ENCODE assay signal across 28 cellular contexts in genomic region chr20:35643045-35643444, GRCh38. TPM values are rescaled to one million over a fixed set of nuclear protein-coding genes. Genes with fewer than 3 reads are reported as not detected.
DNase-seq lines count a peak whose midpoint lies in the region; ATAC-seq and TF ChIP-seq lines count a peak whose summit lies in the region.
"Had no signal": no experiment of that assay in that cellular context is flagged by ENCODE, and none has a peak within 500 bp of the region (broad histone marks: within the 10 kb centered on the region; RNA-seq: fewer than 3 reads in every experiment).

No MANE protein-coding gene starts in this region.

- no peaks in the 10 kb centered on the region for H3K9me3 Mint-ChIP-seq in CD4-positive, alpha-beta memory T cell
- no peaks in the 10 kb centered on the region for H3K9me3 Mint-ChIP-seq in activated CD8-positive, alpha-beta T cell treated with anti-CD3 and anti-CD28 coated beads for 36 hours
- no peaks in the 10 kb centered on the region for H3K9me3 Mint-ChIP-seq in memory B cell
- H3K9me3 Mint-ChIP-seq: activated CD4-positive, alpha-beta T cell treated with anti-CD3 and anti-CD28 coated beads, Interleukin-2, amount 10 ng/mL, durations not matched to agents 24 days and 14 days; activated T-helper 1 cell treated with anti-CD3 and anti-CD28 coated beads, Interleukin-12 subunit alpha, Interleukin-12 subunit beta, Interleukin-2, Interleukin-4 antibody, amounts not matched to agents 30 ng/mL and 10 ng/mL and 1 ng/mL, durations not matched to agents 14 hours and 24 hours and 36 hours; brain; stimulated activated naive CD8-positive, alpha-beta T cell treated with anti-CD3 and anti-CD28 coated beads, Interleukin-15, amount 100 ng/mL, for 72 hours had no signal

- no peak for ATAC-seq in activated CD8-positive, alpha-beta T cell treated with anti-CD3 and anti-CD28 coated beads for 36 hours
- ATAC-seq in memory B cell (ENCODE audit: low read depth) = no peak
- no peak for ATAC-seq in GM18498 (IDR thresholded peaks at IDR 0.05; ENCODE audit: unreplicated experiment)
- ATAC-seq: GM12878; HCT116; mucosa of descending colon; stimulated activated naive CD8-positive, alpha-beta T cell treated with anti-CD3 and anti-CD28 coated beads, Interleukin-15, amount 100 ng/mL, for 72 hours had no signal

- H3K36me3 Mint-ChIP-seq in CD4-positive, alpha-beta memory T cell = peaks cover 0 to 14% of the 10 kb centered on the region in 2 donors
- H3K36me3 Mint-ChIP-seq in activated CD8-positive, alpha-beta T cell treated with anti-CD3 and anti-CD28 coated beads for 36 hours (ENCODE audit: low read depth) = peaks cover 25% of the 10 kb centered on the region
- peaks cover 5% of the 10 kb centered on the region for H3K36me3 Mint-ChIP-seq in memory B cell

- peaks cover 100% of the 10 kb centered on the region for H3K79me2 ChIP-seq in GM23248 (ENCODE audit: insufficient read depth)

- no peak overlapping the region for H2AFZ ChIP-seq in GM23248

- no peak overlapping the region for H3K4me3 ChIP-seq in CD4-positive, alpha-beta memory T cell (ENCODE audit: low read length in 2 of 2)
- no peak overlapping the region for H3K4me3 ChIP-seq in GM23248
- H3K4me3 ChIP-seq: BLaER1 treated with 17β-estradiol and CSF1 and Interleukin-3, amounts not matched to agents 10 nM and 100 nM; dorsolateral prefrontal cortex; GM12878; mucosa of descending colon; Peyer's patch; sigmoid colon; vagina had no signal

- POLR2A ChIA-PET in CD4-positive, alpha-beta memory T cell (lab: Charles Lee; ENCODE audit: partially characterized antibody) = no interaction called here
- POLR2A ChIA-PET in activated CD8-positive, alpha-beta T cell treated with anti-CD3 and anti-CD28 coated beads for 36 hours (lab: Charles Lee) = interaction anchor here (1.3 to 1.4 kb wide), 2 partner anchors 15 to 17 kb away, joined by 3 read pairs; no protein-coding TSS in a partner anchor

- H3K4me2 ChIP-seq in GM23248 (ENCODE audit: unreplicated experiment) = no peak overlapping the region
- H3K4me2 ChIP-seq: BLaER1 treated with 17β-estradiol and CSF1 and Interleukin-3, amounts not matched to agents 10 nM and 100 nM; KMS-11 had no signal

- H3K4me1 Mint-ChIP-seq in CD4-positive, alpha-beta memory T cell = peaks cover 65 to 92% (median 76%) of the 10 kb centered on the region in 4 donors
- H3K4me1 Mint-ChIP-seq in activated CD8-positive, alpha-beta T cell treated with anti-CD3 and anti-CD28 coated beads for 36 hours (ENCODE audit: low read depth) = peaks cover 78% of the 10 kb centered on the region
- peaks cover 41% of the 10 kb centered on the region for H3K4me1 Mint-ChIP-seq in memory B cell

- no peak overlapping the region for H3K27ac ChIP-seq in CD4-positive, alpha-beta memory T cell (ENCODE audit: low read depth, low read length)
- H3K27ac ChIP-seq in GM23248 = no peak overlapping the region
- H3K27ac ChIP-seq: BLaER1 treated with 17β-estradiol and CSF1 and Interleukin-3, amounts not matched to agents 10 nM and 100 nM; dorsolateral prefrontal cortex; KMS-11; Peyer's patch; sigmoid colon; vagina; VCaP had no signal

- peak overlapping the region in 5 of 7 donors; percentile 2 to 65 (median 43) for H3K27ac Mint-ChIP-seq in CD4-positive, alpha-beta memory T cell
- H3K27ac Mint-ChIP-seq in activated CD8-positive, alpha-beta T cell treated with anti-CD3 and anti-CD28 coated beads for 36 hours = peak overlapping the region; percentile 39
- H3K27ac Mint-ChIP-seq in memory B cell = peak overlapping the region; percentile 58
- H3K27ac Mint-ChIP-seq: activated CD4-positive, alpha-beta T cell treated with anti-CD3 and anti-CD28 coated beads, Interleukin-2, amount 10 ng/mL, durations not matched to agents 24 days and 14 days; activated T-helper 1 cell treated with anti-CD3 and anti-CD28 coated beads, Interleukin-12 subunit alpha, Interleukin-12 subunit beta, Interleukin-2, Interleukin-4 antibody, amounts not matched to agents 30 ng/mL and 10 ng/mL and 1 ng/mL, durations not matched to agents 14 hours and 24 hours and 36 hours had no signal

- no peak overlapping the region for H3K4me3 Mint-ChIP-seq in CD4-positive, alpha-beta memory T cell
- no peak overlapping the region for H3K4me3 Mint-ChIP-seq in activated CD8-positive, alpha-beta T cell treated with anti-CD3 and anti-CD28 coated beads for 36 hours
- H3K4me3 Mint-ChIP-seq in memory B cell = no peak overlapping the region
- H3K4me3 Mint-ChIP-seq: activated CD4-positive, alpha-beta T cell treated with anti-CD3 and anti-CD28 coated beads, Interleukin-2, amount 10 ng/mL, durations not matched to agents 24 days and 14 days; activated T-helper 1 cell treated with anti-CD3 and anti-CD28 coated beads, Interleukin-12 subunit alpha, Interleukin-12 subunit beta, Interleukin-2, Interleukin-4 antibody, amounts not matched to agents 30 ng/mL and 10 ng/mL and 1 ng/mL, durations not matched to agents 14 hours and 24 hours and 36 hours; brain; stimulated activated naive CD8-positive, alpha-beta T cell treated with anti-CD3 and anti-CD28 coated beads, Interleukin-15, amount 100 ng/mL, for 72 hours had no signal

- DNase-seq in CD4-positive, alpha-beta memory T cell = no peak
- DNase-seq in DMS 273 (lab: John Stamatoyannopoulos, UW; ENCODE audit: unreplicated experiment) (peak; percentile 55), memory B cell (ENCODE audit: low spot score in 2 of 2) (no peak), GM23248 (no peak)
- DNase-seq in activated CD8-positive, alpha-beta T cell treated with anti-CD3 and anti-CD28 coated beads for 36 hours = no peak
- DNase-seq in stimulated activated CD4-positive, alpha-beta T cell treated with anti-CD3 and anti-CD28 coated beads, Interleukin-4, amount 100 ng/mL, for 1 hour = no peak
- no peak for DNase-seq in effector CD4-positive, alpha-beta T cell
- DNase-seq: activated CD4-positive, alpha-beta T cell treated with anti-CD3 and anti-CD28 coated beads, Interleukin-2, amount 10 ng/mL, durations not matched to agents 24 days and 14 days; cerebellar nuclear complex; dorsolateral prefrontal cortex; EL; mucosa of descending colon; NCI-H146; NCI-H526; Peyer's patch; SHP77 treated with DMSO at 0.1 percent for 48 hours; sigmoid colon; stimulated activated naive CD8-positive, alpha-beta T cell treated with anti-CD3 and anti-CD28 coated beads, Interleukin-15, amount 100 ng/mL, for 72 hours; T-helper 9 cell had no signal

- no peaks in the 10 kb centered on the region for H3K27me3 Mint-ChIP-seq in CD4-positive, alpha-beta memory T cell
- no peaks in the 10 kb centered on the region for H3K27me3 Mint-ChIP-seq in activated CD8-positive, alpha-beta T cell treated with anti-CD3 and anti-CD28 coated beads for 36 hours
- H3K27me3 Mint-ChIP-seq in memory B cell = no peaks in the 10 kb centered on the region
- H3K27me3 Mint-ChIP-seq: activated CD4-positive, alpha-beta T cell treated with anti-CD3 and anti-CD28 coated beads, Interleukin-2, amount 10 ng/mL, durations not matched to agents 24 days and 14 days; brain; stimulated activated naive CD8-positive, alpha-beta T cell treated with anti-CD3 and anti-CD28 coated beads, Interleukin-15, amount 100 ng/mL, for 72 hours had no signal

- H3K9me2 ChIP-seq in GM23248 (ENCODE audit: insufficient read depth) = no peaks in the 10 kb centered on the region

- peaks cover 39% of the 10 kb centered on the region for H3K4me1 ChIP-seq in CD4-positive, alpha-beta memory T cell (ENCODE audit: insufficient read depth, low read length)
- no peaks in the 10 kb centered on the region for H3K4me1 ChIP-seq in GM23248 (ENCODE audit: insufficient read depth)

- no peak for TF ChIP-seq CTCF in activated CD8-positive, alpha-beta T cell treated with anti-CD3 and anti-CD28 coated beads for 36 hours (IDR thresholded peaks at IDR 0.05)

- 0 out of 2 replicates have a peak, but pooled peaks cover 8% of the 10 kb centered on the region for H3F3A ChIP-seq in GM23248 (ENCODE audit: insufficient read depth)

- H3K36me3 ChIP-seq in CD4-positive, alpha-beta memory T cell (ENCODE audit: insufficient read depth, low read length) = no peaks in the 10 kb centered on the region
- no peaks in the 10 kb centered on the region for H3K36me3 ChIP-seq in GM23248 (ENCODE audit: low read depth)
- H3K36me3 ChIP-seq: Peyer's patch, sigmoid colon, vagina had no signal

- 88 to 91% methylated on average over 7 of the region's 7 CpGs for WGBS in GM23248 (ENCODE audit: low coverage in 1 of 2, low lambda C conversion rate in 2 of 2, missing lambda C conversion rate in 2 of 2), 2 experiments

- no peaks in the 10 kb centered on the region for H3K9me3 ChIP-seq in CD4-positive, alpha-beta memory T cell (ENCODE audit: control insufficient read depth in 1 of 2, low read length in 2 of 2)
- H3K9me3 ChIP-seq in GM23248 (ENCODE audit: low read depth) = no peaks in the 10 kb centered on the region
- H3K9me3 ChIP-seq: BLaER1 treated with 17β-estradiol and CSF1 and Interleukin-3, amounts not matched to agents 10 nM and 100 nM; mucosa of descending colon; Peyer's patch; sigmoid colon; vagina had no signal

- H3K9ac ChIP-seq in GM23248 = no peak overlapping the region
- H3K9ac ChIP-seq: BLaER1 treated with 17β-estradiol and CSF1 and Interleukin-3, amounts not matched to agents 10 nM and 100 nM; KMS-11 had no signal

- H4K20me1 ChIP-seq in GM23248 (ENCODE audit: insufficient read depth) = peaks cover 12% of the 10 kb centered on the region; the same call in 1 of the 2 replicates

- CTCF ChIA-PET in CD4-positive, alpha-beta memory T cell (lab: Charles Lee; ENCODE audit: partially characterized antibody) = no interaction called here
- CTCF ChIA-PET in activated CD8-positive, alpha-beta T cell treated with anti-CD3 and anti-CD28 coated beads for 36 hours (lab: Charles Lee) = interaction anchor here (1.0 kb wide), 1 partner anchor 17 kb away, joined by 3 read pairs; no protein-coding TSS in a partner anchor

- intact Hi-C loops in CD4-positive, alpha-beta memory T cell (cut with micrococcal nuclease) = no loop called here
- intact Hi-C loops in activated CD8-positive, alpha-beta T cell treated with anti-CD3 and anti-CD28 coated beads for 36 hours (cut with micrococcal nuclease) = no loop called here

- no peaks in the 10 kb centered on the region for H3K27me3 ChIP-seq in CD4-positive, alpha-beta memory T cell (ENCODE audit: insufficient read depth, low read length)
- no peaks in the 10 kb centered on the region for H3K27me3 ChIP-seq in GM23248 (replicated peaks; ENCODE audit: insufficient read depth)
- H3K27me3 ChIP-seq: BLaER1 treated with 17β-estradiol and CSF1 and Interleukin-3, amounts not matched to agents 10 nM and 100 nM; dorsolateral prefrontal cortex; Peyer's patch; sigmoid colon; vagina had no signal

- in situ Hi-C loops in GM23248 (cut with MboI) = no loop called here

RNA-seq across cellular contexts. Expression of gene CPNE1, which starts 21.7 kb away (rescaled TPM):
- total RNA-seq in CD4-positive, alpha-beta memory T cell = 100 to 1,000 TPM; 316 to 353 TPM
- 100 to 1,000 TPM; 305 to 343 TPM for polyA plus RNA-seq in CD4-positive, alpha-beta memory T cell
- total RNA-seq in activated CD8-positive, alpha-beta T cell treated with anti-CD3 and anti-CD28 coated beads for 36 hours = 100 to 1,000 TPM; 308 to 324 TPM
- total RNA-seq in GM23248 (2014; rRNA removed; shearing (Covaris generic)) = 172 and 205 TPM in 2 replicates
- 166 and 178 TPM in 2 replicates for polyA plus RNA-seq in GM23248 (2016; fragmentation: Nextera tagmentation; extraction: Ambion mirVana)

RNA-seq across cellular contexts. Expression of gene RBM12, which starts 21.7 kb away (rescaled TPM):
- total RNA-seq in CD4-positive, alpha-beta memory T cell = 100 to 1,000 TPM; 129 to 138 TPM
- polyA plus RNA-seq in CD4-positive, alpha-beta memory T cell = 10 to 100 TPM; 29.9 to 52.8 TPM
- total RNA-seq in activated CD8-positive, alpha-beta T cell treated with anti-CD3 and anti-CD28 coated beads for 36 hours = 100 to 1,000 TPM; 111 to 114 TPM
- 31.7 and 36.0 TPM in 2 replicates for total RNA-seq in GM23248 (2014; rRNA removed; shearing (Covaris generic))
- 18.1 and 18.5 TPM in 2 replicates for polyA plus RNA-seq in GM23248 (2016; fragmentation: Nextera tagmentation; extraction: Ambion mirVana)

RNA-seq across cellular contexts. Expression of gene SPAG4, which starts 27.4 kb away (rescaled TPM):
- total RNA-seq in CD4-positive, alpha-beta memory T cell = 1 to 10 TPM in 1 of 2 experiments, under 1 TPM in 1; 0.47 to 1.3 TPM
- polyA plus RNA-seq in CD4-positive, alpha-beta memory T cell = under 1 TPM; 0.69 to 0.79 TPM
- 10 to 100 TPM; 11.5 to 11.8 TPM for total RNA-seq in activated CD8-positive, alpha-beta T cell treated with anti-CD3 and anti-CD28 coated beads for 36 hours
- total RNA-seq in GM23248 (2014; rRNA removed; shearing (Covaris generic)) = 3.3 and 14.2 TPM in 2 replicates
- 17.3 and 20.9 TPM in 2 replicates for polyA plus RNA-seq in GM23248 (2016; fragmentation: Nextera tagmentation; extraction: Ambion mirVana)

RNA-seq across cellular contexts. Expression of gene NFS1, which starts 56.1 kb away (rescaled TPM):
- total RNA-seq in CD4-positive, alpha-beta memory T cell = 10 to 100 TPM; 30.3 to 33.6 TPM
- polyA plus RNA-seq in CD4-positive, alpha-beta memory T cell = 10 to 100 TPM in 1 of 2 donors, 1 to 10 TPM in 1; 6.3 to 28.3 TPM
- total RNA-seq in activated CD8-positive, alpha-beta T cell treated with anti-CD3 and anti-CD28 coated beads for 36 hours = 10 to 100 TPM; 39.7 to 40.8 TPM
- total RNA-seq in GM23248 (2014; rRNA removed; shearing (Covaris generic)) = 35.8 and 56.9 TPM in 2 replicates
- polyA plus RNA-seq in GM23248 (2016; fragmentation: Nextera tagmentation; extraction: Ambion mirVana) = 31.5 and 33.3 TPM in 2 replicates

RNA-seq across cellular contexts. Expression of gene ROMO1, which starts 56.2 kb away (rescaled TPM):
- 10 to 100 TPM; 38.4 to 43.8 TPM for total RNA-seq in CD4-positive, alpha-beta memory T cell
- polyA plus RNA-seq in CD4-positive, alpha-beta memory T cell = 100 to 1,000 TPM; 273 to 335 TPM
- total RNA-seq in activated CD8-positive, alpha-beta T cell treated with anti-CD3 and anti-CD28 coated beads for 36 hours = 100 to 1,000 TPM; 146 to 148 TPM
- 148 and 311 TPM in 2 replicates for total RNA-seq in GM23248 (2014; rRNA removed; shearing (Covaris generic))
- polyA plus RNA-seq in GM23248 (2016; fragmentation: Nextera tagmentation; extraction: Ambion mirVana) = 525 and 543 TPM in 2 replicates
